In the genomic region with DNA sequence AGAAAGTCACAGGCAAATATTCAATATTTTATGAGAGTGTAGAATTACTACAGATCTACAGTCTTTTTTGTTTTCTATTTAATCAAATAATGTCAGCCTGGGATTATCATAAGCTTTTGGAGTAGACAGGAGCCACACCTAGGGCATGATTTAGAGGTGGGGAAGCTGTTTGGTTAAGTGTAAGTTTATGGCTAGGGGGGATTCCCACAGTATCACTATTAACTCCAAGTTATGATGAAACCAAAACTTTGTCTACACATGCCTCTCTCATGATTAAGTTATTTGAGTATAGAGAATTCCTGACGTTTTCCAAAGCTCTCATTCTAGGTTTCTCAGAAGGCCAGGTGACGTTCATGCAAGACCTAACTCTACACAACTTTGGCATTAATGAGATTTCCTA, we compare ENCODE assay signal across 15 cellular contexts.
A peak's percentile ranks its signal among the peaks of the same experiment; 100 is the strongest.
DNase-seq lines count a peak whose midpoint lies in the region; ATAC-seq, FAIRE-seq and TF ChIP-seq lines count a peak whose summit lies in the region.
"Had no signal": no experiment of that assay in that cellular context is flagged by ENCODE, and none has a peak within 500 bp of the region (broad histone marks: within the 10 kb centered on the region; RNA-seq: fewer than 3 reads in every experiment).

No MANE protein-coding gene starts in this region.

- no peaks in the 10 kb centered on the region for H3K36me3 Mint-ChIP-seq in stimulated activated effector memory CD8-positive, alpha-beta T cell treated with anti-CD3 and anti-CD28 coated beads, Interleukin-12 subunit alpha, Interleukin-12 subunit beta, amount 100 ng/mL, for 72 hours

- H3K4me3 Mint-ChIP-seq in stimulated activated effector memory CD8-positive, alpha-beta T cell treated with anti-CD3 and anti-CD28 coated beads, Interleukin-12 subunit alpha, Interleukin-12 subunit beta, amount 100 ng/mL, for 72 hours = no peak overlapping the region

- DNase-seq in GM13977 (ENCODE audit: low spot score) (peak; percentile 12), urothelium cell line (ENCODE audit: low spot score) (no peak), T-helper 9 cell (no peak), RPMI8226 (no peak)
- no peak for DNase-seq in stimulated activated effector memory CD8-positive, alpha-beta T cell treated with anti-CD3 and anti-CD28 coated beads, Interleukin-12 subunit alpha, Interleukin-12 subunit beta, amount 100 ng/mL, for 72 hours (ENCODE audit: low spot score in 2 of 2)
- DNase-seq: activated CD8-positive, alpha-beta memory T cell treated with anti-CD3 and anti-CD28 coated beads, Interleukin-2, amount 50 U/mL, for 4 hours; dermis blood vessel endothelial cell; HCEC 1CT; NCI-H1417; NCI-H526; SHP77 treated with DMSO at 0.1 percent for 48 hours; stimulated activated CD8-positive, alpha-beta memory T cell treated with anti-CD3 and anti-CD28 coated beads, Interleukin-4, amount 100 ng/mL, for 48 hours had no signal

- TF ChIP-seq CTCF in GM13977 (IDR thresholded peaks at IDR 0.05; ENCODE audit: extremely low read depth, insufficient read depth, missing control alignments) = no peak

- H3K27ac Mint-ChIP-seq in stimulated activated effector memory CD8-positive, alpha-beta T cell treated with anti-CD3 and anti-CD28 coated beads, Interleukin-12 subunit alpha, Interleukin-12 subunit beta, amount 100 ng/mL, for 72 hours = no peak overlapping the region

- no peaks in the 10 kb centered on the region for H3K9me3 Mint-ChIP-seq in stimulated activated effector memory CD8-positive, alpha-beta T cell treated with anti-CD3 and anti-CD28 coated beads, Interleukin-12 subunit alpha, Interleukin-12 subunit beta, amount 100 ng/mL, for 72 hours

- ATAC-seq in GM19351 (IDR thresholded peaks at IDR 0.05; ENCODE audit: unreplicated experiment) (peak; percentile 52), HG02642 (IDR thresholded peaks at IDR 0.05; ENCODE audit: poor library complexity, unreplicated experiment) (peak; percentile 74), HG03439 (IDR thresholded peaks at IDR 0.05; ENCODE audit: unreplicated experiment) (peak; percentile 57)
- ATAC-seq in stimulated activated effector memory CD8-positive, alpha-beta T cell treated with anti-CD3 and anti-CD28 coated beads, Interleukin-12 subunit alpha, Interleukin-12 subunit beta, amount 100 ng/mL, for 72 hours = no peak

- no peak for FAIRE-seq in urothelium cell line (lab: Jason Lieb, UNC)

- in situ Hi-C loops in GM13977 (cut with MboI; ENCODE audit: low pct_unique_long_range_greater_than_20kb, low sequenced_read_pairs, unreplicated experiment) = no loop called here

- no peaks in the 10 kb centered on the region for H3K4me1 Mint-ChIP-seq in stimulated activated effector memory CD8-positive, alpha-beta T cell treated with anti-CD3 and anti-CD28 coated beads, Interleukin-12 subunit alpha, Interleukin-12 subunit beta, amount 100 ng/mL, for 72 hours
